In genomic region chr14:102917469-102918211, GRCh38 we compare ENCODE assay signal across 8 cellular contexts.
A peak's percentile ranks its signal among the peaks of the same experiment; 100 is the strongest.
DNase-seq lines count a peak whose midpoint lies in the region; ATAC-seq lines count a peak whose summit lies in the region.

No MANE protein-coding gene starts in this region.

- ATAC-seq in GM18870 (IDR thresholded peaks at IDR 0.05; ENCODE audit: unreplicated experiment): no peak

- intact Hi-C loops in posterior cingulate gyrus (cut with DNase I): loop anchor here (2.0 to 10.0 kb wide), 2 partner anchors 143 to 223 kb away; partner anchors contain the start of gene TRAF3

- DNase-seq in NCI-H524 (lab: John Stamatoyannopoulos, UW): peak; percentile 53 to 81
- no peak for DNase-seq in NCI-H524 treated with DMSO at 0.1 percent for 48 hours (lab: John Stamatoyannopoulos, UW)
- DNase-seq in NCI-H2171 treated with DMSO at 0.1 percent for 48 hours (lab: John Stamatoyannopoulos, UW): peak; percentile 16
- DNase-seq in activated T-cell treated with anti-CD3 and anti-CD28 coated beads for 24 hours (ENCODE audit: low read depth): peak; percentile 38
- DNase-seq in fibroblast of gingiva (ENCODE audit: low read depth): peak; percentile 12
- peak in 8 of 10 donors; percentile 52 to 94 (median 60) for DNase-seq in posterior cingulate gyrus
- DNase-seq in HK-2 (ENCODE audit: unreplicated experiment): no peak

Comparison
In these comparisons a context has a peak if more than half of its experiments do, and no peak if none do; other contexts are left out.
1. DNase-seq: peak in NCI-H524 (2 of 2), NCI-H2171 treated with DMSO at 0.1 percent for 48 hours (single experiment), activated T-cell treated with anti-CD3 and anti-CD28 coated beads for 24 hours (single experiment), fibroblast of gingiva (single experiment) and posterior cingulate gyrus (8 of 10); none in NCI-H524 treated with DMSO at 0.1 percent for 48 hours (single experiment) and HK-2 (single experiment).